Comparison of ENCODE assay signal across 8 cellular contexts in genomic region chr11:61968758-61969390, GRCh38. TPM values are rescaled to one million over a fixed set of nuclear protein-coding genes. Genes with fewer than 3 reads are reported as not detected.
DNase-seq lines count a peak whose midpoint lies in the region; ATAC-seq and TF ChIP-seq lines count a peak whose summit lies in the region.

No MANE protein-coding gene starts in this region.

- H3K36me3 Mint-ChIP-seq in WTC11, result peaks cover 24% of the 10 kb centered on the region

- no peaks in the 10 kb centered on the region for H3K27me3 ChIP-seq in gastroesophageal sphincter
- no peaks in the 10 kb centered on the region for H3K27me3 ChIP-seq in sigmoid colon

- H3K27ac ChIP-seq in gastroesophageal sphincter, result peak overlapping the region; percentile 91 to 99 (median 98)
- H3K27ac ChIP-seq in sigmoid colon, result peak overlapping the region; percentile 99 to 100 (median 100)

- ATAC-seq in WTC11, result no peak
- no peak for ATAC-seq in gastroesophageal sphincter

- in situ Hi-C loops in KBM-7 (cut with MboI; ENCODE audit: low pct_unique_long_range_greater_than_20kb, low sequenced_read_pairs), result no loop called here

- POLR2A ChIA-PET in WTC11 (lab: Charles Lee), result interaction anchor here (0.5 to 2.7 kb wide), 8 partner anchors 14 to 139 kb away, joined by 3 to 23 read pairs (median 6); partner anchors contain the start of gene BEST1

- CTCF ChIA-PET in WTC11 (lab: Charles Lee), result interaction anchor here (0.7 to 2.8 kb wide), 10 partner anchors 14 to 227 kb away, joined by 3 to 33 read pairs (median 10); partner anchors contain the start of gene BEST1

- H3K27me3 Mint-ChIP-seq in WTC11 (ENCODE audit: low read depth), result no peaks in the 10 kb centered on the region; the same call in 1 of the 2 replicates

- H3K36me3 ChIP-seq in gastroesophageal sphincter, result peaks cover 0 to 24% of the 10 kb centered on the region in 2 donors
- peaks cover 4 to 24% (median 15%) of the 10 kb centered on the region in 4 donors for H3K36me3 ChIP-seq in sigmoid colon

- peak overlapping the region; percentile 55 for H3K27ac Mint-ChIP-seq in WTC11

- peaks cover 55% of the 10 kb centered on the region for H3K4me1 Mint-ChIP-seq in WTC11

- TF ChIP-seq POLR2A in gastroesophageal sphincter (IDR thresholded peaks at IDR 0.05) (no peak), sigmoid colon (IDR thresholded peaks at IDR 0.05) (no peak)

- TF ChIP-seq CTCF in WTC11 (IDR thresholded peaks at IDR 0.05), result no peak
- no peak for TF ChIP-seq CTCF in gastroesophageal sphincter (IDR thresholded peaks at IDR 0.05)
- TF ChIP-seq CTCF in sigmoid colon (IDR thresholded peaks at IDR 0.05), result no peak

- H3K9me3 Mint-ChIP-seq in WTC11, result no peaks in the 10 kb centered on the region

- DNase-seq in WTC11 (ENCODE audit: low spot score) (no peak), sigmoid colon (peak; percentile 62), COLO829 (ENCODE audit: low spot score) (no peak), KBM-7 (no peak), kidney tubule cell (ENCODE audit: low spot score) (no peak)
- DNase-seq in activated CD4-positive, CD25-positive, alpha-beta regulatory T cell treated with anti-CD3 and anti-CD28 coated beads, Interleukin-2, amount 50 U/mL, for 72 hours, result no peak

- H3K4me1 ChIP-seq in gastroesophageal sphincter (peaks cover 20 to 77% (median 44%) of the 10 kb centered on the region in 3 donors), sigmoid colon (peaks cover 0 to 77% (median 76%) of the 10 kb centered on the region in 4 donors)

- H3K9me3 ChIP-seq in gastroesophageal sphincter (no peaks in the 10 kb centered on the region), sigmoid colon (no peaks in the 10 kb centered on the region)

- TF ChIP-seq EP300 in gastroesophageal sphincter (IDR thresholded peaks at IDR 0.05), result no peak
- no peak for TF ChIP-seq EP300 in sigmoid colon (IDR thresholded peaks at IDR 0.05)

- H3K4me3 Mint-ChIP-seq in WTC11, result peak overlapping the region; percentile 94

- H3K4me3 ChIP-seq in GM08714 (ENCODE audit: low read length), result peak overlapping the region; percentile 83; the same call in 1 of the 2 replicates
- peak overlapping the region in 1 of 2 donors; percentile 92 for H3K4me3 ChIP-seq in gastroesophageal sphincter
- peak overlapping the region; percentile 83 to 97 (median 90) for H3K4me3 ChIP-seq in sigmoid colon

- intact Hi-C loops in sigmoid colon (cut with DNase I), result loop anchor here (5.0 kb wide), 1 partner anchor 77 kb away; the partner anchor contains the start of gene FADS3

- WGBS in gastroesophageal sphincter (ENCODE audit: low coverage in 1 of 2), 2 donors, result 83 to 86% methylated on average over 5 to 11 of the region's 16 CpGs
- WGBS in sigmoid colon, 2 donors, result 82 to 90% methylated on average over 16 of the region's 16 CpGs

TF ChIP-seq in WTC11, 78 proteins besides CTCF, POLR2A, EP300 and RAD21:
- no peak for TF ChIP-seq ATF3 (CRISPR knock-in tag; conservative IDR thresholded peaks at IDR 0.05)

RNA-seq across cellular contexts. Expression of gene FTH1, which starts 1.4 kb away (rescaled TPM):
- total RNA-seq in WTC11 (2021) (1,108 to 1,272 TPM (median 1,247 TPM) in 3 replicates), gastroesophageal sphincter (1,000 to 10,000 TPM; 1,945 to 2,292 (median 2,070) TPM), sigmoid colon (1,000 to 10,000 TPM; 1,709 to 2,375 (median 1,954) TPM)
- polyA plus RNA-seq in sigmoid colon, result over 10,000 TPM in 2 of 3 donors, 1,000 to 10,000 TPM in 1; 6,007 to 20,022 (median 13,142) TPM

RNA-seq across cellular contexts. Expression of gene BEST1, which starts 18.7 kb away (rescaled TPM):
- total RNA-seq in WTC11 (2021) (0.17 to 0.32 TPM (median 0.21 TPM) in 3 replicates), gastroesophageal sphincter (1 to 10 TPM; 3.0 to 4.0 (median 3.4) TPM), sigmoid colon (1 to 10 TPM in 3 of 4 donors, under 1 TPM in 1; 0.83 to 5.3 (median 3.3) TPM)
- 1 to 10 TPM; 3.2 to 9.6 (median 7.6) TPM for polyA plus RNA-seq in sigmoid colon

RNA-seq across cellular contexts. Expression of gene RAB3IL1, which starts 51.5 kb away (rescaled TPM):
- total RNA-seq in WTC11 (2021), result 7.2 to 11.1 TPM (median 8.9 TPM) in 3 replicates
- 10 to 100 TPM; 11.5 to 22.1 (median 14.7) TPM for total RNA-seq in gastroesophageal sphincter
- 10 to 100 TPM; 12.1 to 23.7 (median 19.6) TPM for total RNA-seq in sigmoid colon
- polyA plus RNA-seq in sigmoid colon, result 10 to 100 TPM in 1 of 3 donors, 1 to 10 TPM in 2; 5.1 to 21.6 (median 7.0) TPM
